Comparison of ENCODE assay signal across 8 cellular contexts in genomic region chr3:183178512-183178832, GRCh38. TPM values are rescaled to one million over a fixed set of nuclear protein-coding genes. Genes with fewer than 3 reads are reported as not detected.
DNase-seq lines count a peak whose midpoint lies in the region; ATAC-seq and TF ChIP-seq lines count a peak whose summit lies in the region.

No MANE protein-coding gene starts in this region.

- H3K4me1 ChIP-seq in BLaER1 treated with 17β-estradiol and CSF1 and Interleukin-3, amounts not matched to agents 10 nM and 100 nM, result peaks cover 8 to 13% (median 10%) of the 10 kb centered on the region in 10 experiments; a peak in 18 of 20 replicates
- H3K4me1 ChIP-seq in PC-3 (ENCODE audit: insufficient read depth, low read length), result peaks cover 17% of the 10 kb centered on the region; the same call in 1 of the 2 replicates
- peaks cover 13 to 23% (median 18%) of the 10 kb centered on the region in 4 donors for H3K4me1 ChIP-seq in esophagus muscularis mucosa
- no peaks in the 10 kb centered on the region for H3K4me1 ChIP-seq in ovary (ENCODE audit: insufficient read depth)

- TF ChIP-seq EP300 in esophagus muscularis mucosa (IDR thresholded peaks at IDR 0.05) (no peak), ovary (IDR thresholded peaks at IDR 0.05) (no peak)

- H3K9me3 ChIP-seq in BLaER1 treated with 17β-estradiol and CSF1 and Interleukin-3, amounts not matched to agents 10 nM and 100 nM (replicated peaks in 1 of 11), result no peaks in the 10 kb centered on the region
- H3K9me3 ChIP-seq in PC-3 (ENCODE audit: low read length), result no peaks in the 10 kb centered on the region
- no peaks in the 10 kb centered on the region for H3K9me3 ChIP-seq in esophagus muscularis mucosa
- H3K9me3 ChIP-seq in ovary, result no peaks in the 10 kb centered on the region

- POLR2A ChIA-PET in PC-3 (lab: Charles Lee; ENCODE audit: unreplicated experiment), result interaction anchor here (0.7 kb wide), 2 partner anchors 14 to 243 kb away, joined by 3 to 7 read pairs; no protein-coding TSS in a partner anchor

- no peaks in the 10 kb centered on the region for H3F3A ChIP-seq in PC-3 (ENCODE audit: low read length, unreplicated experiment)

- TF ChIP-seq POLR2A in esophagus muscularis mucosa (IDR thresholded peaks at IDR 0.05; ENCODE audit: low read depth) (no peak), ovary (IDR thresholded peaks at IDR 0.05) (no peak)

- no peaks in the 10 kb centered on the region for H3K9me2 ChIP-seq in PC-3 (replicated peaks; ENCODE audit: low read length)

- H3K36me3 ChIP-seq in BLaER1 treated with 17β-estradiol and CSF1 and Interleukin-3, amounts not matched to agents 10 nM and 100 nM, result no peaks in the 10 kb centered on the region
- H3K36me3 ChIP-seq in PC-3 (ENCODE audit: low read depth, low read length) (no peaks in the 10 kb centered on the region), esophagus muscularis mucosa (no peaks in the 10 kb centered on the region), ovary (no peaks in the 10 kb centered on the region)

- H3K9ac ChIP-seq in BLaER1 treated with 17β-estradiol and CSF1 and Interleukin-3, amounts not matched to agents 10 nM and 100 nM, result 0 out of 22 replicates have a peak overlapping the region, but pooled peaks of 2 of the 11 experiments have one; percentile 11 to 54
- H3K9ac ChIP-seq in PC-3 (ENCODE audit: low read length), result peak overlapping the region; percentile 65

- CTCF ChIA-PET in PC-3 (lab: Charles Lee), result interaction anchor here (0.6 to 2.8 kb wide), 3 partner anchors 55 to 207 kb away, joined by 3 to 25 read pairs (median 3); no protein-coding TSS in a partner anchor

- peak overlapping the region; percentile 23 to 64 (median 48); a peak in 19 of 20 replicates for H3K4me3 ChIP-seq in BLaER1 treated with 17β-estradiol and CSF1 and Interleukin-3, amounts not matched to agents 10 nM and 100 nM
- peak overlapping the region; percentile 85 for H3K4me3 ChIP-seq in PC-3 (ENCODE audit: low read length)
- peak overlapping the region; percentile 53 to 64 (median 54) for H3K4me3 ChIP-seq in esophagus muscularis mucosa
- H3K4me3 ChIP-seq in ovary, result peak overlapping the region; percentile 39

- no peak for TF ChIP-seq CTCF in PC-3 (conservative IDR thresholded peaks at IDR 0.05; ENCODE audit: low read depth, low read length)
- TF ChIP-seq CTCF in esophagus muscularis mucosa (IDR thresholded peaks at IDR 0.05), result no peak
- TF ChIP-seq CTCF in ovary (IDR thresholded peaks at IDR 0.05), result no peak

- no TSS peak for BruUV-seq in PC-3 (replicated peaks; lab: Mats Ljungman, UMichigan)

- DNase-seq in PC-3, result no peak
- no peak for DNase-seq in esophagus muscularis mucosa (ENCODE audit: extremely low spot score)
- DNase-seq in ovary, result no peak
- no peak for DNase-seq in NCI-H510A treated with DMSO at 0.1 percent for 48 hours (lab: John Stamatoyannopoulos, UW)
- DNase-seq in COLO829 (ENCODE audit: low spot score), result no peak

- peak overlapping the region; percentile 54 to 99 (median 76) for H3K4me2 ChIP-seq in BLaER1 treated with 17β-estradiol and CSF1 and Interleukin-3, amounts not matched to agents 10 nM and 100 nM
- peak overlapping the region; percentile 94 for H3K4me2 ChIP-seq in PC-3 (ENCODE audit: low read length)

- ATAC-seq in PC-3, result no peak
- ATAC-seq in GM21576 (IDR thresholded peaks at IDR 0.05; ENCODE audit: unreplicated experiment), result no peak
- no peak for ATAC-seq in HG02870 (IDR thresholded peaks at IDR 0.05; ENCODE audit: unreplicated experiment)

- H3K27me3 ChIP-seq in BLaER1 treated with 17β-estradiol and CSF1 and Interleukin-3, amounts not matched to agents 10 nM and 100 nM, result peaks cover 53 to 68% (median 57%) of the 10 kb centered on the region in 11 experiments
- H3K27me3 ChIP-seq in PC-3 (ENCODE audit: low read length) (no peaks in the 10 kb centered on the region), esophagus muscularis mucosa (peaks cover 4 to 64% (median 28%) of the 10 kb centered on the region in 4 donors), ovary (no peaks in the 10 kb centered on the region)

- H3K79me2 ChIP-seq in PC-3 (ENCODE audit: low read length), result no peaks in the 10 kb centered on the region

- H4K20me1 ChIP-seq in BLaER1 treated with 17β-estradiol and CSF1 and Interleukin-3, amounts not matched to agents 10 nM and 100 nM, result peaks cover 0 to 28% (median 11%) of the 10 kb centered on the region in 11 experiments; a peak in 13 of 22 replicates
- H4K20me1 ChIP-seq in PC-3 (ENCODE audit: low read length), result no peaks in the 10 kb centered on the region

- H3K27ac ChIP-seq in BLaER1 treated with 17β-estradiol and CSF1 and Interleukin-3, amounts not matched to agents 10 nM and 100 nM, result no peak overlapping the region
- H3K27ac ChIP-seq in PC-3 (ENCODE audit: low read length), result no peak overlapping the region
- no peak overlapping the region for H3K27ac ChIP-seq in esophagus muscularis mucosa (replicated peaks in 1 of 4)
- no peak overlapping the region for H3K27ac ChIP-seq in ovary

- H2AFZ ChIP-seq in PC-3 (ENCODE audit: low read length), result peak overlapping the region; percentile 87

- intact Hi-C loops in PC-3 (cut with micrococcal nuclease) (no loop called here), esophagus muscularis mucosa (cut with DNase I) (no loop called here), ovary (cut with DNase I) (loop anchor here in 1 of 4 donors (5.0 kb wide), 1 partner anchor 56 kb away; no protein-coding TSS in a partner anchor)

- 10% methylated on average over 5 of the region's 6 CpGs for WGBS in esophagus muscularis mucosa
- WGBS in ovary, 3 donors, result 1 to 3% (median 2%) methylated on average over 6 of the region's 6 CpGs

RNA-seq across cellular contexts. Expression of gene LAMP3, which starts 15.9 kb away (rescaled TPM):
- total RNA-seq in PC-3 (2014; rRNA removed) (2.8 and 3.2 TPM in 2 replicates), esophagus muscularis mucosa (under 1 TPM in 3 of 4 donors, not detected in 1; under 0.01 to 0.40 (median 0.32) TPM), ovary (under 1 TPM in 5 of 7 donors, not detected in 2; 0.07 to 0.34 (median 0.26) TPM)
- polyA plus RNA-seq in ovary, result 1 to 10 TPM in 1 of 2 donors, under 1 TPM in 1; 0.08 to 1.2 TPM
